ENCODE assay signal across 36 cellular contexts in genomic region chr10:49160814-49161213, GRCh38. TPM values are rescaled to one million over a fixed set of nuclear protein-coding genes. Genes with fewer than 3 reads are reported as not detected.
"Had no signal": no experiment of that assay in that cellular context is flagged by ENCODE, and none has a peak within 500 bp of the region (broad histone marks: within the 10 kb centered on the region; RNA-seq: fewer than 3 reads in every experiment).

No MANE protein-coding gene starts in this region.

- FAIRE-seq: TTC549 had no signal

- H3K36me3 ChIP-seq: adrenal gland, brain microvascular endothelial cell, breast epithelium had no signal

- DNase-seq: activated B cell treated with CpG ODN at 0.5 μM for 24 hours; activated CD4-positive, alpha-beta memory T cell treated with anti-CD3 and anti-CD28 coated beads for 36 hours; activated CD4-positive, alpha-beta T cell treated with anti-CD3 and anti-CD28 coated beads for 4 hours; activated CD4-positive, alpha-beta T cell treated with anti-CD3 and anti-CD28 coated beads, Interleukin-2, amount 10 ng/mL, durations not matched to agents 24 days and 14 days; activated CD4-positive, alpha-beta T cell treated with anti-CD3 and anti-CD28 coated beads, Interleukin-2, amount 50 U/mL, for 1 hour; activated CD4-positive, alpha-beta T cell treated with anti-CD3 and anti-CD28 coated beads, Interleukin-2, amount 50 U/mL, for 4 hours; activated CD4-positive, CD25-positive, alpha-beta regulatory T cell treated with anti-CD3 and anti-CD28 coated beads, Interleukin-2, amount 50 U/mL, for 72 hours; activated CD8-positive, alpha-beta memory T cell treated with anti-CD3 and anti-CD28 coated beads, Interleukin-2, amount 50 U/mL, for 4 hours; activated CD8-positive, alpha-beta T cell treated with anti-CD3 and anti-CD28 coated beads for 36 hours; activated effector memory CD4-positive, alpha-beta T cell treated with anti-CD3 and anti-CD28 coated beads, Interleukin-2, amount 50 U/mL, for 16 hours; activated gamma-delta T cell treated with Interleukin-2 at 50 U/mL for 16 hours; activated naive CD4-positive, alpha-beta T cell; activated naive CD4-positive, alpha-beta T cell treated with anti-CD3 and anti-CD28 coated beads for 36 hours; activated naive CD4-positive, alpha-beta T cell treated with anti-CD3 and anti-CD28 coated beads, Interleukin-2, amount 50 U/mL, for 16 hours; activated naive CD8-positive, alpha-beta T cell treated with anti-CD3 and anti-CD28 coated beads for 36 hours; activated T-cell treated with anti-CD3 and anti-CD28 coated beads for 4 hours; activated T-cell treated with anti-CD3 and anti-CD28 coated beads, Interleukin-2, amount 50 U/mL, for 1 hour; activated T-cell treated with anti-CD3 and anti-CD28 coated beads, Interleukin-2, amount 50 U/mL, for 4 hours; activated T-cell treated with anti-CD3 and anti-CD28 coated beads, Interleukin-2, amount 50 U/mL, for 72 hours; amniotic stem cell; aorta; body of pancreas; central memory CD4-positive, alpha-beta T cell; T-helper 1 cell; T-helper 9 cell had no signal

- ATAC-seq: activated CD8-positive, alpha-beta T cell treated with anti-CD3 and anti-CD28 coated beads for 36 hours; activated naive CD4-positive, alpha-beta T cell treated with anti-CD3 and anti-CD28 coated beads, Interleukin-2, amount 50 U/mL, for 72 hours; activated T-cell treated with anti-CD3 and anti-CD28 coated beads, Interleukin-2, amount 50 U/mL, for 4 hours; activated T-cell treated with anti-CD3 and anti-CD28 coated beads, Interleukin-2, amount 50 U/mL, for 72 hours; body of pancreas had no signal

- H3K27me3 ChIP-seq: adrenal gland, brain microvascular endothelial cell, breast epithelium had no signal

- H3K27ac ChIP-seq: adrenal gland, body of pancreas, brain microvascular endothelial cell, breast epithelium, VCaP had no signal

- H3K9me3 ChIP-seq: adrenal gland, body of pancreas, breast epithelium had no signal

- H3K4me1 ChIP-seq: adrenal gland, body of pancreas, breast epithelium had no signal

- H3K4me3 ChIP-seq: adrenal gland, body of pancreas, breast epithelium had no signal

RNA-seq across cellular contexts. Expression of gene FAM170B, which starts 27.0 kb away (rescaled TPM):
- total RNA-seq: activated B cell treated with CpG ODN at 0.5 μM for 24 hours; activated CD4-positive, alpha-beta memory T cell treated with anti-CD3 and anti-CD28 coated beads for 36 hours; activated CD4-positive, alpha-beta T cell treated with anti-CD3 and anti-CD28 coated beads, Interleukin-2, amount 10 ng/mL, durations not matched to agents 24 days and 14 days; activated CD8-positive, alpha-beta memory T cell treated with anti-CD3 and anti-CD28 coated beads for 36 hours; activated CD8-positive, alpha-beta T cell treated with anti-CD3 and anti-CD28 coated beads for 36 hours; activated naive CD4-positive, alpha-beta T cell treated with anti-CD3 and anti-CD28 coated beads for 36 hours; activated naive CD4-positive, alpha-beta T cell treated with anti-CD3 and anti-CD28 coated beads, Interleukin-2, amount 50 U/mL, for 72 hours; activated naive CD8-positive, alpha-beta T cell treated with anti-CD3 and anti-CD28 coated beads for 36 hours; activated T-cell treated with anti-CD3 and anti-CD28 coated beads, Interleukin-2, amount 50 U/mL, for 4 hours; activated T-helper 1 cell treated with anti-CD3 and anti-CD28 coated beads, Interleukin-12 subunit alpha, Interleukin-12 subunit beta, Interleukin-2, Interleukin-4 antibody, amounts not matched to agents 30 ng/mL and 10 ng/mL and 1 ng/mL, durations not matched to agents 14 hours and 24 hours and 36 hours; activated T-helper 17 cell treated with anti-CD3 and anti-CD28 coated beads, Interleukin-2, amount 50 U/mL, for 72 hours; adrenal gland; aorta; astrocyte; body of pancreas; breast epithelium; cardiac septum had no signal
- polyA plus RNA-seq: adrenal gland, aorta had no signal

RNA-seq across cellular contexts. Expression of gene TMEM273, which starts 27.4 kb away (rescaled TPM):
- total RNA-seq: astrocyte had no signal

RNA-seq across cellular contexts. Expression of gene VSTM4, which starts 45.5 kb away (rescaled TPM):
- total RNA-seq: activated B cell treated with CpG ODN at 0.5 μM for 24 hours; activated naive CD4-positive, alpha-beta T cell treated with anti-CD3 and anti-CD28 coated beads for 36 hours; activated naive CD4-positive, alpha-beta T cell treated with anti-CD3 and anti-CD28 coated beads, Interleukin-2, amount 50 U/mL, for 72 hours; activated naive CD8-positive, alpha-beta T cell treated with anti-CD3 and anti-CD28 coated beads for 36 hours had no signal
